In genomic region chr12:25840678-25841077, GRCh38 we compare ENCODE assay signal across 14 cellular contexts.
A peak's percentile ranks its signal among the peaks of the same experiment; 100 is the strongest.
DNase-seq lines count a peak whose midpoint lies in the region; TF ChIP-seq lines count a peak whose summit lies in the region.
"Had no signal": no experiment of that assay in that cellular context is flagged by ENCODE, and none has a peak within 500 bp of the region (broad histone marks: within the 10 kb centered on the region; RNA-seq: fewer than 3 reads in every experiment).

No MANE protein-coding gene starts in this region.

- H2BK12ac ChIP-seq in mesenchymal stem cell (ENCODE audit: low read length in 2 of 2) = peak overlapping the region in 1 of 2 experiments; percentile 10

- no peak overlapping the region for H2BK5ac ChIP-seq in mesenchymal stem cell (ENCODE audit: low read depth, low read length, poor library complexity, severe bottlenecking)

- H2AK5ac ChIP-seq in mesenchymal stem cell (ENCODE audit: low read length, severe bottlenecking) = no peak overlapping the region

- peak overlapping the region; percentile 47 for H3K4me3 ChIP-seq in osteoblast (ENCODE audit: insufficient read depth, low read length)
- no peak overlapping the region for H3K4me3 ChIP-seq in WERI-Rb-1 (ENCODE audit: low read depth, low read length)
- H3K4me3 ChIP-seq in mesenchymal stem cell (ENCODE audit: insufficient read depth in 1 of 2, low read depth in 1 of 2, low read length in 2 of 2) = no peak overlapping the region
- H3K4me3 ChIP-seq: tibial artery had no signal

- H3K9me3 ChIP-seq in osteoblast (ENCODE audit: low read depth, low read length) (no peaks in the 10 kb centered on the region), WERI-Rb-1 (ENCODE audit: severe bottlenecking) (no peaks in the 10 kb centered on the region), mesenchymal stem cell (ENCODE audit: control insufficient read depth, low read length) (no peaks in the 10 kb centered on the region)
- H3K9me3 ChIP-seq: tibial artery had no signal

- H4K20me1 ChIP-seq in osteoblast (ENCODE audit: insufficient read depth, low read length) = no peaks in the 10 kb centered on the region

- no peak overlapping the region for H3K14ac ChIP-seq in mesenchymal stem cell (ENCODE audit: low read length in 2 of 2)

- H3K18ac ChIP-seq in mesenchymal stem cell (ENCODE audit: low read depth in 1 of 2, low read length in 2 of 2) = no peak overlapping the region

- H3K9ac ChIP-seq in mesenchymal stem cell (ENCODE audit: low read length) = no peak overlapping the region

- WGBS in mesenchymal stem cell = 87% methylated on average over 6 of the region's 6 CpGs

- H3K4me2 ChIP-seq in osteoblast (ENCODE audit: insufficient read depth, low read length) = peak overlapping the region; percentile 71
- no peak overlapping the region for H3K4me2 ChIP-seq in mesenchymal stem cell (ENCODE audit: low read length, poor library complexity, severe bottlenecking)

- H2BK15ac ChIP-seq in mesenchymal stem cell (ENCODE audit: low read depth, poor library complexity, severe bottlenecking) = no peak overlapping the region

- peak overlapping the region; percentile 86 for H3K27ac ChIP-seq in osteoblast (ENCODE audit: low read depth, low read length)
- no peak overlapping the region for H3K27ac ChIP-seq in WERI-Rb-1
- no peak overlapping the region for H3K27ac ChIP-seq in mesenchymal stem cell (ENCODE audit: low read length, poor library complexity, severe bottlenecking)
- H3K27ac ChIP-seq: tibial artery had no signal

- H2AFZ ChIP-seq in osteoblast (ENCODE audit: low read length) = peak overlapping the region; percentile 48
- no peak overlapping the region for H2AFZ ChIP-seq in mesenchymal stem cell (ENCODE audit: low read depth, low read length)

- no peaks in the 10 kb centered on the region for H3K79me1 ChIP-seq in mesenchymal stem cell (replicated peaks; ENCODE audit: low read length, poor library complexity, severe bottlenecking)

- H3K36me3 ChIP-seq in osteoblast (ENCODE audit: insufficient read depth, low read length) (no peaks in the 10 kb centered on the region), WERI-Rb-1 (no peaks in the 10 kb centered on the region), mesenchymal stem cell (ENCODE audit: control insufficient read depth in 1 of 2, insufficient read depth in 2 of 2, low read depth in 1 of 2, low read length in 2 of 2) (no peaks in the 10 kb centered on the region)
- H3K36me3 ChIP-seq: tibial artery had no signal

- H3K27me3 ChIP-seq in osteoblast (ENCODE audit: insufficient read depth, low read length) (no peaks in the 10 kb centered on the region), WERI-Rb-1 (ENCODE audit: insufficient read depth, low read depth, severe bottlenecking) (no peaks in the 10 kb centered on the region), mesenchymal stem cell (ENCODE audit: control insufficient read depth in 1 of 2, insufficient read depth in 1 of 2, low read length in 2 of 2) (no peaks in the 10 kb centered on the region)
- H3K27me3 ChIP-seq: tibial artery had no signal

- no peak overlapping the region for H3K23ac ChIP-seq in mesenchymal stem cell (ENCODE audit: low read length in 2 of 2)

- H3K79me2 ChIP-seq in osteoblast (ENCODE audit: insufficient read depth, low read length) = no peaks in the 10 kb centered on the region

- no peak for TF ChIP-seq CTCF in osteoblast (IDR thresholded peaks at IDR 0.05; ENCODE audit: extremely low read depth, low read depth, low read length)
- TF ChIP-seq CTCF in WERI-Rb-1 (IDR thresholded peaks at IDR 0.05; ENCODE audit: low read depth, low read length) = no peak

- no peak overlapping the region for H4K91ac ChIP-seq in mesenchymal stem cell (ENCODE audit: low read length)

- H2BK120ac ChIP-seq in mesenchymal stem cell (ENCODE audit: low read depth, low read length) = no peak overlapping the region

- no peak overlapping the region for H3K4ac ChIP-seq in mesenchymal stem cell (ENCODE audit: low read depth in 1 of 2, low read length in 2 of 2)

- H3K4me1 ChIP-seq in osteoblast (ENCODE audit: insufficient read depth, low read length) (peaks cover 22% of the 10 kb centered on the region), mesenchymal stem cell (ENCODE audit: control insufficient read depth, insufficient read depth, low read depth, low read length) (no peaks in the 10 kb centered on the region)

- DNase-seq in AG20443 (ENCODE audit: low spot score) = peak; percentile 21
- DNase-seq in M059J (ENCODE audit: low read depth) = peak; percentile 37
- peak; percentile 40 for DNase-seq in dermis blood vessel endothelial cell
- DNase-seq in osteoblast (ENCODE audit: insufficient read length, low spot score, missing footprints) = peak; percentile 86
- no peak for DNase-seq in DMS 273 treated with DMSO at 0.1 percent for 48 hours (lab: John Stamatoyannopoulos, UW)
- no peak for DNase-seq in WERI-Rb-1
- no peak for DNase-seq in mesenchymal stem cell
- DNase-seq in DMS79 treated with DMSO at 0.1 percent for 48 hours (lab: John Stamatoyannopoulos, UW) = no peak
- DNase-seq: activated CD4-positive, alpha-beta T cell treated with anti-CD3 and anti-CD28 coated beads for 36 hours; activated CD8-positive, alpha-beta memory T cell treated with anti-CD3 and anti-CD28 coated beads, Interleukin-2, amount 10 ng/mL, durations not matched to agents 7 days and 5 days; Karpas-422; NCI-H2171; NCI-H69; tibial artery had no signal

- H4K8ac ChIP-seq in mesenchymal stem cell (ENCODE audit: low read length) = no peak overlapping the region

Comparison
In these comparisons a context has a peak if more than half of its experiments do, and no peak if none do; other contexts are left out.
1. DNase-seq: peak in AG20443 (single experiment), M059J (single experiment), dermis blood vessel endothelial cell (single experiment) and osteoblast (single experiment); none in DMS 273 treated with DMSO at 0.1 percent for 48 hours (single experiment), WERI-Rb-1 (single experiment), mesenchymal stem cell (single experiment) and DMS79 treated with DMSO at 0.1 percent for 48 hours (single experiment).